In genomic region chr1:85707990-85708825, GRCh38 we compare ENCODE assay signal across 1 cellular context.
TF ChIP-seq lines count a peak whose summit lies in the region.

Gene ZNHIT6 (minus strand): TSS chr1:85708433. CDS start chr1:85708284, 149 bp downstream.

TF ChIP-seq in GM12878, 131 proteins besides CTCF, POLR2A, EP300 and RAD21 (continued from another document):
- no peak for TF ChIP-seq HSF1 (IDR thresholded peaks at IDR 0.05; ENCODE audit: low read depth, low read length)
- peak; percentile 72 for TF ChIP-seq YY1 (IDR thresholded peaks at IDR 0.05; ENCODE audit: low read depth, low read length)
- no peak for TF ChIP-seq REST (IDR thresholded peaks at IDR 0.05; ENCODE audit: low read depth, low read length)
- TF ChIP-seq TARDBP (IDR thresholded peaks at IDR 0.05; ENCODE audit: borderline replicate concordance) = no peak
- no peak for TF ChIP-seq SP1 (IDR thresholded peaks at IDR 0.05; ENCODE audit: low read depth, low read length)
- TF ChIP-seq SIN3A (IDR thresholded peaks at IDR 0.05; ENCODE audit: low read depth, low read length) = peak; percentile 65; the same call in 1 of the 2 replicates
- TF ChIP-seq E2F4 (IDR thresholded peaks at IDR 0.05; ENCODE audit: low read depth, low read length) = no peak
- TF ChIP-seq ZNF274 (IDR thresholded peaks at IDR 0.05; ENCODE audit: insufficient read depth, insufficient read length) = no peak
- TF ChIP-seq E4F1 (IDR thresholded peaks at IDR 0.05; ENCODE audit: borderline replicate concordance, partially characterized antibody) = peak; percentile 100
- TF ChIP-seq TCF3 (IDR thresholded peaks at IDR 0.05; ENCODE audit: borderline replicate concordance, insufficient read depth, low read depth, low read length) = 0 out of 2 replicates have a peak, but pooled peaks have one; percentile 10
- no peak for TF ChIP-seq PAX8 (IDR thresholded peaks at IDR 0.05)
- no peak for TF ChIP-seq STAT1 (conservative IDR thresholded peaks at IDR 0.05)
- no peak for TF ChIP-seq SREBF2 (IDR thresholded peaks at IDR 0.05; ENCODE audit: low read length)
- no peak for TF ChIP-seq NR2C2 (IDR thresholded peaks at IDR 0.05; ENCODE audit: borderline replicate concordance, control insufficient read depth, insufficient read length, low read depth)
- TF ChIP-seq BCL3 (IDR thresholded peaks at IDR 0.05; ENCODE audit: borderline replicate concordance, insufficient read depth, low read depth, low read length, poor library complexity, severe bottlenecking) = no peak
- TF ChIP-seq HDAC6 (IDR thresholded peaks at IDR 0.05; ENCODE audit: unreplicated experiment) = no peak
- TF ChIP-seq ZZZ3 (IDR thresholded peaks at IDR 0.05; ENCODE audit: control insufficient read depth, insufficient read length, low read depth) = no peak
- TF ChIP-seq CREB1 (IDR thresholded peaks at IDR 0.05; ENCODE audit: low read depth) = peak; percentile 82
- TF ChIP-seq CBX5 (IDR thresholded peaks at IDR 0.05; ENCODE audit: low read depth) = peak; percentile 96
- TF ChIP-seq SMAD5 (IDR thresholded peaks at IDR 0.05; ENCODE audit: low read depth) = peak; percentile 83; the same call in 1 of the 2 replicates
- TF ChIP-seq MTA3 (IDR thresholded peaks at IDR 0.05; ENCODE audit: borderline replicate concordance, low read length) = no peak
- TF ChIP-seq CREM (IDR thresholded peaks at IDR 0.05; ENCODE audit: low read depth) = peak; percentile 48; the same call in 1 of the 2 replicates
- TF ChIP-seq MYB (IDR thresholded peaks at IDR 0.05; ENCODE audit: borderline replicate concordance, low read depth, low read length) = no peak
- TF ChIP-seq ZNF384 (IDR thresholded peaks at IDR 0.05; ENCODE audit: borderline replicate concordance, low read depth, low read length) = no peak
- TF ChIP-seq BACH1 (IDR thresholded peaks at IDR 0.05; ENCODE audit: borderline replicate concordance) = no peak
- no peak for TF ChIP-seq TCF7 (IDR thresholded peaks at IDR 0.05; ENCODE audit: borderline replicate concordance)
- no peak for TF ChIP-seq ZNF592 (IDR thresholded peaks at IDR 0.05)
- TF ChIP-seq PAX5 (IDR thresholded peaks at IDR 0.05; ENCODE audit: borderline replicate concordance, low read depth, low read length) = peak; percentile 40; the same call in 1 of the 2 replicates
- TF ChIP-seq RUNX3 (IDR thresholded peaks at IDR 0.05; ENCODE audit: low read length) = peak; percentile 67
- TF ChIP-seq NKRF (conservative IDR thresholded peaks at IDR 0.05) = peak; percentile 90
- TF ChIP-seq MTA2 (IDR thresholded peaks at IDR 0.05; ENCODE audit: low read depth) = no peak
- no peak for TF ChIP-seq POLR2AphosphoS2 (IDR thresholded peaks at IDR 0.05; ENCODE audit: low read depth, low read length)
- TF ChIP-seq IKZF1 (conservative IDR thresholded peaks at IDR 0.05) = peak; percentile 73
- no peak for TF ChIP-seq SRF (IDR thresholded peaks at IDR 0.05; ENCODE audit: low read depth in 2 of 2, low read length in 2 of 2)
- no peak for TF ChIP-seq ZBTB4 (CRISPR knock-in tag; IDR thresholded peaks at IDR 0.05)
- no peak for TF ChIP-seq ZBTB33 (IDR thresholded peaks at IDR 0.05)
- no peak for TF ChIP-seq BRCA1 (IDR thresholded peaks at IDR 0.05; ENCODE audit: low read depth, low read length)
